Comparison of ENCODE assay signal across 21 cellular contexts in the genomic region with DNA sequence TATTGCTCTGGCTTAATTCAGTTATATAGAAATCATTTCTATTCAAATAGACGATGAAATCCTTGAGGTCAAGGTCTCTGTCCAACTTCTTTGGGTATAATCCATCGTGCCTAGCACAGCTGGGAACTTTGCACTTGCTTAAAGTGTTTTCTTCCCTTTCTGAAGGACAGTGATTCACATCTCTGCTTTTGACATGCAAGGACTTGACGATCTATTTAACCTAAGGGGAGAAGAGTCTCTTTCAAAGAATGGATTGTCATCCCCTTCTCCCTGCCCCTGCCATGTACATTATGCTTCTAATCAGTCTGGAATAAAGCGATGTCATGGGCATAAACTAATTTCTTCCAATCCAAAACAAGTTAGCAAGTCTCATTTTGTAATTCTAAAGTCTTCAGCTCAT.
A peak's percentile ranks its signal among the peaks of the same experiment; 100 is the strongest.
DNase-seq lines count a peak whose midpoint lies in the region; ATAC-seq, FAIRE-seq and TF ChIP-seq lines count a peak whose summit lies in the region.
"Had no signal": no experiment of that assay in that cellular context is flagged by ENCODE, and none has a peak within 500 bp of the region (broad histone marks: within the 10 kb centered on the region; RNA-seq: fewer than 3 reads in every experiment).

No MANE protein-coding gene starts in this region.

- H3K79me2 ChIP-seq in osteoblast (ENCODE audit: insufficient read depth, low read length), result no peaks in the 10 kb centered on the region

- H3K4me3 ChIP-seq in bronchial epithelial cell (ENCODE audit: low read depth, low read length), result no peak overlapping the region
- H3K4me3 ChIP-seq in osteoblast (ENCODE audit: insufficient read depth, low read length), result no peak overlapping the region
- H3K4me3 ChIP-seq in aorta (ENCODE audit: low read length in 2 of 2), result no peak overlapping the region
- H3K4me3 ChIP-seq: BLaER1 treated with 17β-estradiol and CSF1 and Interleukin-3, amounts not matched to agents 10 nM and 100 nM; GM12878; GM23338 had no signal

- 26 to 33% methylated on average over 4 of the region's 4 CpGs for WGBS in aorta, 2 donors

- DNase-seq in RWPE1 (ENCODE audit: low spot score) (peak; percentile 37), bronchial epithelial cell (ENCODE audit: low read depth) (peak; percentile 62), osteoblast (ENCODE audit: insufficient read length, low spot score, missing footprints) (peak; percentile 5), aorta (no peak)
- DNase-seq: CD4-positive, CD25-positive, alpha-beta regulatory T cell; CD8-positive, alpha-beta memory T cell; COR-L47; DMS 273 treated with DMSO at 0.1 percent for 48 hours; DMS53; DND-41; EL; H7; HFFc6 had no signal

- no peak overlapping the region for H2AFZ ChIP-seq in osteoblast (ENCODE audit: low read length)
- H2AFZ ChIP-seq: GM23338 had no signal

- peaks cover 9% of the 10 kb centered on the region for H3K4me1 ChIP-seq in osteoblast (ENCODE audit: insufficient read depth, low read length)
- peaks cover 3 to 5% of the 10 kb centered on the region in 2 donors for H3K4me1 ChIP-seq in aorta (ENCODE audit: control insufficient read depth in 1 of 2, insufficient read depth in 2 of 2, low read length in 2 of 2)
- H3K4me1 ChIP-seq: BLaER1 treated with 17β-estradiol and CSF1 and Interleukin-3, amounts not matched to agents 10 nM and 100 nM had no signal

- no peak for FAIRE-seq in bronchial epithelial cell (lab: Jason Lieb, UNC)
- FAIRE-seq: GM12878, HepG2 had no signal

- H3K36me3 ChIP-seq in bronchial epithelial cell (ENCODE audit: control insufficient read depth, insufficient read depth, low read length) (no peaks in the 10 kb centered on the region), osteoblast (ENCODE audit: insufficient read depth, low read length) (no peaks in the 10 kb centered on the region), aorta (ENCODE audit: control insufficient read depth in 1 of 2, insufficient read depth in 2 of 2, low read length in 1 of 2) (no peaks in the 10 kb centered on the region)
- H3K36me3 ChIP-seq: BLaER1 treated with 17β-estradiol and CSF1 and Interleukin-3, amounts not matched to agents 10 nM and 100 nM had no signal

- CTCF ChIA-PET in RWPE1 (lab: Yijun Ruan, JAX), result interaction anchor here (0.5 kb wide), 1 partner anchor 422 kb away, joined by 4 read pairs; no protein-coding TSS in a partner anchor

- no peak overlapping the region for H3K4me2 ChIP-seq in osteoblast (ENCODE audit: insufficient read depth, low read length)
- H3K4me2 ChIP-seq: BLaER1 treated with 17β-estradiol and CSF1 and Interleukin-3, amounts not matched to agents 10 nM and 100 nM; GM23338 had no signal

- H4K20me1 ChIP-seq in osteoblast (ENCODE audit: insufficient read depth, low read length), result no peaks in the 10 kb centered on the region

- ATAC-seq in aorta (ENCODE audit: low FRiP score), result no peak
- ATAC-seq in GM21786 (IDR thresholded peaks at IDR 0.05; ENCODE audit: unreplicated experiment), result no peak
- ATAC-seq in HG03025 (IDR thresholded peaks at IDR 0.05; ENCODE audit: low FRiP score, unreplicated experiment), result no peak
- no peak for ATAC-seq in HG03097 (IDR thresholded peaks at IDR 0.05; ENCODE audit: low FRiP score, unreplicated experiment)
- ATAC-seq: GM12878, GM23338, HCT116, HepG2 had no signal

- POLR2A ChIA-PET in RWPE1 (lab: Yijun Ruan, JAX; ENCODE audit: low non-redundant PET), result no interaction called here

- intact Hi-C loops in aorta (cut with DNase I), result no loop called here

- no peaks in the 10 kb centered on the region for H3K9me3 ChIP-seq in osteoblast (ENCODE audit: low read depth, low read length)
- H3K9me3 ChIP-seq in aorta (ENCODE audit: control insufficient read depth, low read length), result no peaks in the 10 kb centered on the region
- H3K9me3 ChIP-seq: BLaER1 treated with 17β-estradiol and CSF1 and Interleukin-3, amounts not matched to agents 10 nM and 100 nM had no signal

- H3K27me3 ChIP-seq in bronchial epithelial cell (ENCODE audit: control insufficient read depth, insufficient read depth, low read length) (no peaks in the 10 kb centered on the region), osteoblast (ENCODE audit: insufficient read depth, low read length) (no peaks in the 10 kb centered on the region), aorta (ENCODE audit: control insufficient read depth in 1 of 2, insufficient read depth in 2 of 2, low read length in 1 of 2) (no peaks in the 10 kb centered on the region)
- H3K27me3 ChIP-seq: BLaER1 treated with 17β-estradiol and CSF1 and Interleukin-3, amounts not matched to agents 10 nM and 100 nM had no signal

- H3K27ac ChIP-seq in RWPE1 (no peak overlapping the region), osteoblast (ENCODE audit: low read depth, low read length) (no peak overlapping the region), aorta (ENCODE audit: low read depth in 1 of 2, low read length in 2 of 2) (peak overlapping the region; percentile 51 to 64)
- H3K27ac ChIP-seq: BLaER1 treated with 17β-estradiol and CSF1 and Interleukin-3, amounts not matched to agents 10 nM and 100 nM had no signal

- TF ChIP-seq CTCF in RWPE1 (conservative IDR thresholded peaks at IDR 0.05; ENCODE audit: low read depth) (no peak), bronchial epithelial cell (IDR thresholded peaks at IDR 0.05; ENCODE audit: insufficient read depth, low read length, severe bottlenecking) (no peak), osteoblast (IDR thresholded peaks at IDR 0.05; ENCODE audit: extremely low read depth, low read depth, low read length) (no peak)

Comparison
In these comparisons a context has a peak if more than half of its experiments do, and no peak if none do; other contexts are left out.
1. DNase-seq: peak in RWPE1 (single experiment), bronchial epithelial cell (single experiment) and osteoblast (single experiment); none in aorta (0 of 2).
2. H3K27ac ChIP-seq: peak in aorta (2 of 2); none in RWPE1 (single experiment) and osteoblast (single experiment).